Comparison of ENCODE assay signal across 8 cellular contexts in genomic region chr17:35568561-35568960, GRCh38. TPM values are rescaled to one million over a fixed set of nuclear protein-coding genes. Genes with fewer than 3 reads are reported as not detected.
DNase-seq lines count a peak whose midpoint lies in the region; ATAC-seq and TF ChIP-seq lines count a peak whose summit lies in the region.

No MANE protein-coding gene starts in this region.

- peaks cover 0 to 2% (median 0%) of the 10 kb centered on the region in 5 experiments for H3K9me3 Mint-ChIP-seq in brain

- no peak for TF ChIP-seq RAD21 in liver (IDR thresholded peaks at IDR 0.05)

- ATAC-seq in GM21367 (IDR thresholded peaks at IDR 0.05; ENCODE audit: unreplicated experiment) (no peak), HG03039 (IDR thresholded peaks at IDR 0.05; ENCODE audit: unreplicated experiment) (no peak)

- peak overlapping the region; percentile 86 to 98 (median 97) for H3K27ac Mint-ChIP-seq in brain

- H3K36me3 ChIP-seq in liver (ENCODE audit: control insufficient read depth in 4 of 4, insufficient read depth in 3 of 4, low read depth in 1 of 4, low read length in 3 of 4): no peaks in the 10 kb centered on the region

- no peak overlapping the region for H3K27ac ChIP-seq in liver (ENCODE audit: low read depth in 1 of 2, low read length in 2 of 2)

- peaks cover 24% of the 10 kb centered on the region for H3K27me3 Mint-ChIP-seq in brain

- no peaks in the 10 kb centered on the region for H3K36me3 Mint-ChIP-seq in brain

- H3K4me1 Mint-ChIP-seq in brain: peaks cover 44% of the 10 kb centered on the region

- H3K4me3 ChIP-seq in liver (ENCODE audit: low read depth in 1 of 3, low read length in 3 of 3): peak overlapping the region; percentile 71 to 100 (median 94)

- WGBS in liver: 26% methylated on average over 15 of the region's 15 CpGs

- peaks cover 3 to 22% (median 16%) of the 10 kb centered on the region in 4 donors for H3K4me1 ChIP-seq in liver (ENCODE audit: control insufficient read depth in 4 of 4, insufficient read depth in 4 of 4, low read length in 3 of 4)

- no peaks in the 10 kb centered on the region for H3K27me3 ChIP-seq in liver (ENCODE audit: control insufficient read depth in 4 of 4, insufficient read depth in 4 of 4, low read length in 3 of 4)

- peak overlapping the region; percentile 88 to 93 (median 90) for H3K4me3 Mint-ChIP-seq in brain

- TF ChIP-seq CTCF in brain (conservative IDR thresholded peaks at IDR 0.05) (no peak), liver (IDR thresholded peaks at IDR 0.05; ENCODE audit: low read depth, low read length, missing input control) (no peak)

- DNase-seq in NCI-H526 (lab: John Stamatoyannopoulos, UW) (peak; percentile 21 to 40), NCI-H526 treated with DMSO at 0.1 percent for 48 hours (lab: John Stamatoyannopoulos, UW) (no peak), RPMI7951 (ENCODE audit: low read depth) (peak; percentile 63)
- DNase-seq in stimulated activated naive CD4-positive, alpha-beta T cell (lab: John Stamatoyannopoulos, UW): peak in 5 of 6 experiments; percentile 10 to 45 (median 28)

- no peaks in the 10 kb centered on the region for H3K9me3 ChIP-seq in liver (ENCODE audit: control insufficient read depth in 4 of 4, low read length in 3 of 4)

- peak overlapping the region; percentile 91 to 99 for H3K9ac ChIP-seq in liver (ENCODE audit: low read depth in 1 of 2, low read length in 2 of 2)

TF ChIP-seq in liver, 16 proteins besides CTCF, POLR2A, EP300 and RAD21:
- TF ChIP-seq FOXA1 (IDR thresholded peaks at IDR 0.05): no peak
- TF ChIP-seq ZBTB33 (IDR thresholded peaks at IDR 0.05): no peak
- no peak for TF ChIP-seq JUND (IDR thresholded peaks at IDR 0.05)
- TF ChIP-seq FOXA2 (IDR thresholded peaks at IDR 0.05): no peak
- TF ChIP-seq HNF4G (IDR thresholded peaks at IDR 0.05): no peak
- TF ChIP-seq SP1 (IDR thresholded peaks at IDR 0.05): no peak
- TF ChIP-seq HNF4A (conservative IDR thresholded peaks at IDR 0.05): no peak
- TF ChIP-seq ATF3 (IDR thresholded peaks at IDR 0.05): no peak
- TF ChIP-seq NR2F2 (IDR thresholded peaks at IDR 0.05): no peak
- TF ChIP-seq MAX (IDR thresholded peaks at IDR 0.05): no peak
- no peak for TF ChIP-seq TAF1 (conservative IDR thresholded peaks at IDR 0.05)
- TF ChIP-seq YY1 (IDR thresholded peaks at IDR 0.05): no peak

RNA-seq across cellular contexts. Expression of gene SLFN14, which starts 7.9 kb away (rescaled TPM):
- not detected in 2 replicates for total RNA-seq in RPMI7951 (2014; rRNA removed; shearing (Covaris generic))
- not detected for polyA plus RNA-seq in brain (ENCODE audit: insufficient read depth, low read depth, low replicate concordance)
- total RNA-seq in liver: 10 to 100 TPM in 1 of 2 donors, under 1 TPM in 1; under 0.01 to 23.7 TPM
- polyA plus RNA-seq in liver: not detected

RNA-seq across cellular contexts. Expression of gene PEX12, which starts 9.8 kb away (rescaled TPM):
- total RNA-seq in RPMI7951 (2014; rRNA removed; shearing (Covaris generic)): 7.7 and 9.3 TPM in 2 replicates
- 6.3 TPM for polyA plus RNA-seq in brain (ENCODE audit: insufficient read depth, low read depth, low replicate concordance)
- total RNA-seq in liver: 1 to 10 TPM; 2.3 to 2.4 TPM
- 1 to 10 TPM; 2.0 to 3.6 TPM for polyA plus RNA-seq in liver

RNA-seq across cellular contexts. Expression of gene AP2B1, which starts 18.6 kb away (rescaled TPM):
- total RNA-seq in RPMI7951 (2014; rRNA removed; shearing (Covaris generic)): 47.2 and 64.0 TPM in 2 replicates
- polyA plus RNA-seq in brain (ENCODE audit: insufficient read depth, low read depth, low replicate concordance): 261 TPM
- 10 to 100 TPM; 25.4 to 55.6 TPM for total RNA-seq in liver
- polyA plus RNA-seq in liver: 10 to 100 TPM in 1 of 2 donors, 1 to 10 TPM in 1; 8.7 to 19.2 TPM

RNA-seq across cellular contexts. Expression of gene SLFN12L, which starts 31.1 kb away (rescaled TPM):
- 0.20 TPM in 1 of 2 replicates, not detected in the other for total RNA-seq in RPMI7951 (2014; rRNA removed; shearing (Covaris generic))
- polyA plus RNA-seq in brain (ENCODE audit: insufficient read depth, low read depth, low replicate concordance) (not detected), liver (under 1 TPM; 0.09 to 0.17 TPM)
- 1 to 10 TPM in 1 of 2 donors, under 1 TPM in 1; 0.37 to 2.2 TPM for total RNA-seq in liver
